In the genomic region with DNA sequence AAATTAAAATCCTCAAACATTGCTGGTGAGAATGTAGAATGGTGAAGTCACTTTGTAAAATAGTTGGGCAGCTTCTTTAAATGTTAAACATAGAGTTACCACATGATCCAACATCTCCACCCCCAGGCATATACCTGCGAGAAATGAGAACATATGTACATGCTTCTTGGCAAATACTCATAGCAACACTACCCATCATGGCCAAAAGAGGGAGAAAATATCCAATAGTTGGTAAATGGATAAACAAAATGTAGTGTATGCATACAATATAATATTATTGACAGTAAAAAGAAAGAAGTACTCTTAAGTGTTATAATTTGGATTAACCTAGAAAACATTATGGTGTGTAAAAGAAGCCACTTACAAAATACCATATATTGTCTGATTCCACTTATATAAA, we compare ENCODE assay signal across 28 cellular contexts.
DNase-seq lines count a peak whose midpoint lies in the region; TF ChIP-seq lines count a peak whose summit lies in the region.
"Had no signal": no experiment of that assay in that cellular context is flagged by ENCODE, and none has a peak within 500 bp of the region (broad histone marks: within the 10 kb centered on the region; RNA-seq: fewer than 3 reads in every experiment).

No MANE protein-coding gene starts in this region.

- peaks cover 9% of the 10 kb centered on the region for H3K9me3 Mint-ChIP-seq in neural crest cell

- no peaks in the 10 kb centered on the region for H3K4me1 Mint-ChIP-seq in neural crest cell

- no peak overlapping the region for H3K27ac Mint-ChIP-seq in neural crest cell (ENCODE audit: unreplicated experiment)
- H3K27ac Mint-ChIP-seq: activated CD4-positive, alpha-beta memory T cell treated with anti-CD3 and anti-CD28 coated beads for 36 hours; CD4-positive, CD25-positive, alpha-beta regulatory T cell; dendritic cell treated with granulocyte-macrophage colony-stimulating factor and Interleukin-4, amounts not matched to agents 40 ng/mL and 50 ng/mL, for 4 days; GM23338; HFFc6 had no signal

- peak; percentile 52 for TF ChIP-seq CTCF in LNCAP (IDR thresholded peaks at IDR 0.05)
- TF ChIP-seq CTCF in astrocyte of the spinal cord (IDR thresholded peaks at IDR 0.05; ENCODE audit: low read depth, low read length), result peak; percentile 12
- peak; percentile 43 for TF ChIP-seq CTCF in neural crest cell (conservative IDR thresholded peaks at IDR 0.05)

- no peak overlapping the region for H3K4me3 ChIP-seq in astrocyte of the spinal cord (ENCODE audit: low read depth, low read length)
- H3K4me3 ChIP-seq: esophagus squamous epithelium, GM23338, left ventricle myocardium inferior, tibial nerve had no signal

- H3K27me3 Mint-ChIP-seq in neural crest cell (ENCODE audit: low read depth), result no peaks in the 10 kb centered on the region
- H3K27me3 Mint-ChIP-seq: activated CD4-positive, alpha-beta memory T cell treated with anti-CD3 and anti-CD28 coated beads for 36 hours; CD4-positive, CD25-positive, alpha-beta regulatory T cell; dendritic cell treated with granulocyte-macrophage colony-stimulating factor and Interleukin-4, amounts not matched to agents 40 ng/mL and 50 ng/mL, for 4 days had no signal

- in situ Hi-C loops in astrocyte of the spinal cord (cut with HindIII; ENCODE audit: low sequenced_read_pairs), result no loop called here

- DNase-seq in DMS 273 (lab: John Stamatoyannopoulos, UW; ENCODE audit: unreplicated experiment) (peak; percentile 21), DMS 273 treated with DMSO at 0.1 percent for 48 hours (lab: John Stamatoyannopoulos, UW) (no peak), astrocyte of the spinal cord (ENCODE audit: low read depth, low spot score) (no peak), neural crest cell (ENCODE audit: low read depth, low spot score) (no peak), NCI-H1105 treated with DMSO at 0.1 percent for 48 hours (lab: John Stamatoyannopoulos, UW) (no peak), NCI-H2029 (lab: John Stamatoyannopoulos, UW) (no peak), NCI-H146 (lab: John Stamatoyannopoulos, UW) (no peak)
- DNase-seq: activated CD4-positive, alpha-beta memory T cell treated with anti-CD3 and anti-CD28 coated beads for 36 hours; activated CD4-positive, CD25-positive, alpha-beta regulatory T cell treated with anti-CD3 and anti-CD28 coated beads, Interleukin-2, amount 50 U/mL, for 72 hours; activated naive CD4-positive, alpha-beta T cell treated with Interleukin-2 at 50 U/mL for 16 hours; Calu3; CD4-positive, CD25-positive, alpha-beta regulatory T cell; central memory CD4-positive, alpha-beta T cell; esophagus squamous epithelium; foreskin keratinocyte; head of caudate nucleus; HFFc6; IMR-90; islet precursor cell; left ventricle myocardium inferior; NCI-H1105; stimulated activated CD4-positive, alpha-beta T cell treated with anti-CD3 and anti-CD28 coated beads, Interleukin-12 subunit alpha, Interleukin-12 subunit beta, amount 100 ng/mL, for 4 hours; stimulated activated CD4-positive, alpha-beta T cell treated with anti-CD3 and anti-CD28 coated beads, Interleukin-4, amount 100 ng/mL, for 24 hours; T-helper 2 cell had no signal

- H3K4me3 Mint-ChIP-seq in neural crest cell, result no peak overlapping the region
- H3K4me3 Mint-ChIP-seq: activated CD4-positive, alpha-beta memory T cell treated with anti-CD3 and anti-CD28 coated beads for 36 hours; CD4-positive, CD25-positive, alpha-beta regulatory T cell; dendritic cell treated with granulocyte-macrophage colony-stimulating factor and Interleukin-4, amounts not matched to agents 40 ng/mL and 50 ng/mL, for 4 days; GM23338; HFFc6 had no signal

- H3K36me3 Mint-ChIP-seq in neural crest cell (ENCODE audit: low read depth), result no peaks in the 10 kb centered on the region
- H3K36me3 Mint-ChIP-seq: activated CD4-positive, alpha-beta memory T cell treated with anti-CD3 and anti-CD28 coated beads for 36 hours; CD4-positive, CD25-positive, alpha-beta regulatory T cell had no signal
